ENCODE assay signal across 21 cellular contexts in genomic region chr13:113802761-113803160, GRCh38. TPM values are rescaled to one million over a fixed set of nuclear protein-coding genes. Genes with fewer than 3 reads are reported as not detected.
DNase-seq lines count a peak whose midpoint lies in the region; TF ChIP-seq lines count a peak whose summit lies in the region.
"Had no signal": no experiment of that assay in that cellular context is flagged by ENCODE, and none has a peak within 500 bp of the region (broad histone marks: within the 10 kb centered on the region; RNA-seq: fewer than 3 reads in every experiment).

No MANE protein-coding gene starts in this region.

- H3K27me3 ChIP-seq in spleen (replicated peaks in 1 of 7): peaks cover 0 to 9% (median 0%) of the 10 kb centered on the region in 7 donors
- H3K27me3 ChIP-seq: gastroesophageal sphincter had no signal

- 59 to 74% (median 71%) methylated on average over 3 to 25 of the region's 25 CpGs for WGBS in spleen, 5 donors

- intact Hi-C loops in spleen (cut with DNase I; ENCODE audit: low total_unique reads): no loop called here

- TF ChIP-seq POLR2A in spleen (IDR thresholded peaks at IDR 0.05): no peak

- H3K4me1 ChIP-seq in spleen: peaks cover 0 to 20% (median 10%) of the 10 kb centered on the region in 6 donors
- H3K4me1 ChIP-seq: HAP-1 had no signal

- H3K36me3 ChIP-seq in spleen: no peaks in the 10 kb centered on the region
- H3K36me3 ChIP-seq: esophagus squamous epithelium, HAP-1 had no signal

- H3K4me3 ChIP-seq in spleen: no peak overlapping the region
- H3K4me3 ChIP-seq: gastroesophageal sphincter, HAP-1, lung had no signal

- TF ChIP-seq CTCF in spleen (IDR thresholded peaks at IDR 0.05 in 8 of 11, conservative IDR thresholded peaks at IDR 0.05 in 3 of 11): no peak

- peak; percentile 6 for DNase-seq in activated naive CD4-positive, alpha-beta T cell treated with anti-CD3 and anti-CD28 coated beads, Interleukin-2, amount 50 U/mL, for 16 hours
- no peak for DNase-seq in activated naive CD4-positive, alpha-beta T cell (lab: John Stamatoyannopoulos, UW)
- DNase-seq in SK-N-DZ (ENCODE audit: low spot score): peak; percentile 68
- DNase-seq in iPS-NIHi7 (ENCODE audit: extremely low spot score): peak; percentile 52
- DNase-seq in spleen: peak; percentile 62
- DNase-seq in activated gamma-delta T cell (lab: John Stamatoyannopoulos, UW): no peak
- DNase-seq in GOT3 (lab: John Stamatoyannopoulos, UW): no peak
- DNase-seq in medulla oblongata (ENCODE audit: extremely low spot score): no peak
- DNase-seq: activated CD4-positive, alpha-beta memory T cell treated with anti-CD3 and anti-CD28 coated beads for 36 hours; activated naive CD8-positive, alpha-beta T cell treated with anti-CD3 and anti-CD28 coated beads, Interleukin-2, amount 50 U/mL, for 24 hours; cortex of kidney; esophagus squamous epithelium; hypothalamus; Karpas-422; NCI-H1694; NCI-H2171; NCI-H524 treated with DMSO at 0.1 percent for 48 hours; stimulated activated CD4-positive, alpha-beta T cell treated with anti-CD3 and anti-CD28 coated beads, Interleukin-1b, Interleukin-23, amount 100 ng/mL, for 48 hours had no signal

- H3K27ac ChIP-seq in spleen: no peak overlapping the region
- H3K27ac ChIP-seq: esophagus squamous epithelium, gastroesophageal sphincter had no signal

- peaks cover 0 to 9% (median 1%) of the 10 kb centered on the region in 8 donors for H3K9me3 ChIP-seq in spleen
- H3K9me3 ChIP-seq: esophagus squamous epithelium, gastroesophageal sphincter had no signal

RNA-seq across cellular contexts. Expression of gene TMEM255B, which starts 43.7 kb away (rescaled TPM):
- polyA plus RNA-seq in SK-N-DZ (2014; cell fraction: cytosol; rRNA removed): 0.05 TPM in 1 of 2 replicates, not detected in the other
- polyA plus RNA-seq in SK-N-DZ (2014; cell fraction: nucleus; rRNA removed): not detected in 2 replicates
- 10 to 100 TPM in 6 of 7 donors, 1 to 10 TPM in 1; 5.7 to 26.9 (median 22.2) TPM for total RNA-seq in spleen
- polyA plus RNA-seq in spleen: 10 to 100 TPM in 2 of 3 donors, 1 to 10 TPM in 1; 6.0 to 13.0 (median 10.3) TPM

Comparison
In these comparisons a context has a peak if more than half of its experiments do, and no peak if none do; other contexts are left out.
1. DNase-seq: peak in activated naive CD4-positive, alpha-beta T cell treated with anti-CD3 and anti-CD28 coated beads, Interleukin-2, amount 50 U/mL, for 16 hours (single experiment), SK-N-DZ (single experiment), iPS-NIHi7 (single experiment) and spleen (single experiment); none in activated naive CD4-positive, alpha-beta T cell (0 of 4), activated gamma-delta T cell (single experiment), GOT3 (single experiment) and medulla oblongata (single experiment).